Comparison of ENCODE assay signal across 8 cellular contexts in the genomic region with DNA sequence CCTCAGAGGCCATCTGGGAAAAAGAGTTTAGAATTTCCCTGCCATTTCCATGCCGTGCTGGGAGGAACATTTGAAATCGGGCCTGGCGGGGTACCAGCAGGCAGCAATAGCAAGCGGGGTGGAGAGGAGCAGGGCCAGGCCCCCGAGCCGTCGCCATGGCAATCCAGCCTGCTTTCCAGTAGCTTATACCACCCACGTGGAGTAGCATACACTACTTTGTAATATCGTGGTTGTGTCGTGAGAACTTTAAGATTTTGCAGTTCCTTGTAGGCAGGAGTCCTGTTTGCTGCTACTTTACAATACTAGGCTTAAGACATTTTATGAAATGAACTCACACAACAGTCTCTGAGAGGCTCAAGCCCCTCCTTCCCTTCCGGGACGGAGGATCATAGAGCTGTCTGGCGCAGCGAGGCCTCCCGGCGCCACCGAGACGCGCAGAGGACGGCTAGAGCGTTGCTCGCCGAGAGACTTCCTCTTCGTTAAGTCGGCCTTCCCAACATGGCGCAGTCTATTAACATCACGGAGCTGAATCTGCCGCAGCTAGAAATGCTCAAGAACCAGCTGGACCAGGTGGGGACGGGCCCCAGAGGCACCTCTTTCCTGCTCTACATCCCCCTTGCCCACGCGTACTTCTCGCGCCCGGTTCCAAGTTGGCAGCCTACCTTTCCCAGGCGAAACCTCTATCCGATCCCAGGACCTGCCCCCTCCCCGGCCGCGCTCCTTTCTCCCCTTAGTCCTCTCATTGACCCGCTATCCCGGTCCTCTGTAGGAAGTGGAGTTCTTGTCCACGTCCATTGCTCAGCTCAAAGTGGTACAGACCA. TPM values are rescaled to one million over a fixed set of nuclear protein-coding genes. Genes with fewer than 3 reads are reported as not detected.
DNase-seq lines count a peak whose midpoint lies in the region; ATAC-seq and TF ChIP-seq lines count a peak whose summit lies in the region.

Gene PFDN5 (plus strand): TSS at position 473 of the 821 bp plus-strand sequence. CDS start 26 bp downstream, at position 499.

- no peaks in the 10 kb centered on the region for H3K9me3 ChIP-seq in osteoblast (ENCODE audit: low read depth, low read length)
- no peaks in the 10 kb centered on the region for H3K9me3 ChIP-seq in thoracic aorta

- peak within 1 kb of the TSS; percentile 96 for H2AFZ ChIP-seq in osteoblast (ENCODE audit: low read length)

- H3K4me3 Mint-ChIP-seq in glutamatergic neuron (ENCODE audit: unreplicated experiment) = peak within 1 kb of the TSS; percentile 95

- H3K27me3 ChIP-seq in osteoblast (ENCODE audit: insufficient read depth, low read length) = no peaks in the 10 kb centered on the region
- H3K27me3 ChIP-seq in thoracic aorta (replicated peaks; ENCODE audit: insufficient read depth) = no peaks in the 10 kb centered on the region

- peaks cover 63 to 68% of the 10 kb centered on the region in 2 donors for H3K36me3 Mint-ChIP-seq in activated naive CD4-positive, alpha-beta T cell treated with anti-CD3 and anti-CD28 coated beads, Interleukin-2, amount 50 U/mL, for 72 hours
- no peaks in the 10 kb centered on the region for H3K36me3 Mint-ChIP-seq in glutamatergic neuron (ENCODE audit: unreplicated experiment)

- no peaks in the 10 kb centered on the region for H4K20me1 ChIP-seq in osteoblast (ENCODE audit: insufficient read depth, low read length)

- peak; percentile 82 for ATAC-seq in HG02571 (IDR thresholded peaks at IDR 0.05; ENCODE audit: unreplicated experiment)
- peak; percentile 76 to 83 for ATAC-seq in activated naive CD4-positive, alpha-beta T cell treated with anti-CD3 and anti-CD28 coated beads, Interleukin-2, amount 50 U/mL, for 72 hours
- peak; percentile 71 for ATAC-seq in thoracic aorta (ENCODE audit: insufficient number of reproducible peaks, low FRiP score, low read depth)

- peak within 1 kb of the TSS; percentile 92 to 99 for H3K27ac Mint-ChIP-seq in activated naive CD4-positive, alpha-beta T cell treated with anti-CD3 and anti-CD28 coated beads, Interleukin-2, amount 50 U/mL, for 72 hours
- peak within 1 kb of the TSS; percentile 94 for H3K27ac Mint-ChIP-seq in glutamatergic neuron (ENCODE audit: unreplicated experiment)

- peak within 1 kb of the TSS; percentile 97 for H3K27ac ChIP-seq in osteoblast (ENCODE audit: low read depth, low read length)
- H3K27ac ChIP-seq in thoracic aorta = peak within 1 kb of the TSS; percentile 70 to 85

- H3K4me2 ChIP-seq in osteoblast (ENCODE audit: insufficient read depth, low read length) = peak within 1 kb of the TSS; percentile 98

- peak within 1 kb of the TSS; percentile 87 for H3K4me3 ChIP-seq in osteoblast (ENCODE audit: insufficient read depth, low read length)
- H3K4me3 ChIP-seq in thoracic aorta = peak within 1 kb of the TSS; percentile 77

- peaks cover 4% of the 10 kb centered on the region for H3K27me3 Mint-ChIP-seq in glutamatergic neuron (ENCODE audit: unreplicated experiment)

- H3K9me3 Mint-ChIP-seq in activated naive CD4-positive, alpha-beta T cell treated with anti-CD3 and anti-CD28 coated beads, Interleukin-2, amount 50 U/mL, for 72 hours = no peaks in the 10 kb centered on the region
- peaks cover 4% of the 10 kb centered on the region for H3K9me3 Mint-ChIP-seq in glutamatergic neuron (ENCODE audit: unreplicated experiment)

- TF ChIP-seq CTCF in glutamatergic neuron (IDR thresholded peaks at IDR 0.05; ENCODE audit: partially characterized antibody, unreplicated experiment) (no peak), osteoblast (IDR thresholded peaks at IDR 0.05; ENCODE audit: extremely low read depth, low read depth, low read length) (no peak), thoracic aorta (IDR thresholded peaks at IDR 0.05) (peak; percentile 30)

- H3K4me1 ChIP-seq in osteoblast (ENCODE audit: insufficient read depth, low read length) (peaks cover 49% of the 10 kb centered on the region), thoracic aorta (ENCODE audit: control insufficient read depth in 1 of 2, low read depth in 2 of 2) (peaks cover 22 to 47% of the 10 kb centered on the region in 2 donors)

- peaks cover 10% of the 10 kb centered on the region for H3K36me3 ChIP-seq in osteoblast (ENCODE audit: insufficient read depth, low read length)
- no peaks in the 10 kb centered on the region for H3K36me3 ChIP-seq in thoracic aorta

- peaks cover 11% of the 10 kb centered on the region for H3K4me1 Mint-ChIP-seq in glutamatergic neuron (ENCODE audit: low read depth, unreplicated experiment)

- peaks cover 35% of the 10 kb centered on the region for H3K79me2 ChIP-seq in osteoblast (ENCODE audit: insufficient read depth, low read length)

- DNase-seq in GM04504 (ENCODE audit: low read depth) (peak; percentile 79), NCI-H1048 (lab: John Stamatoyannopoulos, UW) (peak; percentile 71), SKM-1 (lab: John Stamatoyannopoulos, UW; ENCODE audit: unreplicated experiment) (peak; percentile 26), glutamatergic neuron (peak; percentile 86), osteoblast (ENCODE audit: insufficient read length, low spot score, missing footprints) (peak; percentile 94), thoracic aorta (ENCODE audit: low spot score) (peak; percentile 51)
- peak; percentile 78 to 84 for DNase-seq in activated naive CD4-positive, alpha-beta T cell treated with anti-CD3 and anti-CD28 coated beads, Interleukin-2, amount 50 U/mL, for 72 hours (ENCODE audit: low spot score in 2 of 2)

RNA-seq across cellular contexts. Expression of gene PFDN5, which starts in this region (rescaled TPM):
- total RNA-seq in activated naive CD4-positive, alpha-beta T cell treated with anti-CD3 and anti-CD28 coated beads, Interleukin-2, amount 50 U/mL, for 72 hours = 100 to 1,000 TPM; 334 to 355 TPM
- total RNA-seq in glutamatergic neuron (ENCODE audit: unreplicated experiment) (292 TPM), osteoblast (323 and 324 TPM in 2 replicates), thoracic aorta (100 to 1,000 TPM; 305 to 445 TPM)

Comparison
In these comparisons a context has a peak if more than half of its experiments do, and no peak if none do; other contexts are left out.
1. Peak in every context shown above with its lines: DNase-seq, ATAC-seq, H3K4me3 ChIP-seq and H3K27ac ChIP-seq.
2. DNase-seq: peak in every context shown above with its lines; median percentile 94 in osteoblast; 86 in glutamatergic neuron; 81 in activated naive CD4-positive, alpha-beta T cell treated with anti-CD3 and anti-CD28 coated beads, Interleukin-2, amount 50 U/mL, for 72 hours; 79 in GM04504; 71 in NCI-H1048; 51 in thoracic aorta; 26 in SKM-1.